8 cellular contexts compared by ENCODE assay signal in genomic region chr2:219552382-219553167, GRCh38.
DNase-seq lines count a peak whose midpoint lies in the region; ATAC-seq lines count a peak whose summit lies in the region.

No MANE protein-coding gene starts in this region.

- peak; percentile 84 for DNase-seq in ACHN
- DNase-seq in NCI-H510A (lab: John Stamatoyannopoulos, UW) = peak; percentile 82
- DNase-seq in activated CD8-positive, alpha-beta memory T cell treated with anti-CD3 and anti-CD28 coated beads for 1 hour (ENCODE audit: extremely low read depth in 1 of 2, low read depth in 1 of 2) = peak; percentile 41 to 74
- DNase-seq in effector CD8-positive, alpha-beta T cell (lab: John Stamatoyannopoulos, UW) = peak; percentile 76
- peak; percentile 86 for DNase-seq in medulla oblongata (ENCODE audit: extremely low spot score)
- DNase-seq in stimulated activated CD4-positive, alpha-beta T cell treated with anti-CD3 and anti-CD28 coated beads, TNF-alpha, amount 100 ng/mL, for 24 hours (ENCODE audit: low read depth in 3 of 3) = peak; percentile 65 to 79 (median 66)

- ATAC-seq in GM18870 (IDR thresholded peaks at IDR 0.05; ENCODE audit: unreplicated experiment) (peak; percentile 78), HG03103 (IDR thresholded peaks at IDR 0.05; ENCODE audit: low read depth, unreplicated experiment) (peak; percentile 89)

- in situ Hi-C loops in ACHN (cut with HindIII; ENCODE audit: low pct_ligation_motif_present, low pct_unique_long_range_greater_than_20kb, low sequenced_read_pairs) = no loop called here

Comparison
In these comparisons a context has a peak if more than half of its experiments do, and no peak if none do; other contexts are left out.
1. Peak in every context shown above with its lines: DNase-seq and ATAC-seq.